Comparison of ENCODE assay signal across 19 cellular contexts in the genomic region with DNA sequence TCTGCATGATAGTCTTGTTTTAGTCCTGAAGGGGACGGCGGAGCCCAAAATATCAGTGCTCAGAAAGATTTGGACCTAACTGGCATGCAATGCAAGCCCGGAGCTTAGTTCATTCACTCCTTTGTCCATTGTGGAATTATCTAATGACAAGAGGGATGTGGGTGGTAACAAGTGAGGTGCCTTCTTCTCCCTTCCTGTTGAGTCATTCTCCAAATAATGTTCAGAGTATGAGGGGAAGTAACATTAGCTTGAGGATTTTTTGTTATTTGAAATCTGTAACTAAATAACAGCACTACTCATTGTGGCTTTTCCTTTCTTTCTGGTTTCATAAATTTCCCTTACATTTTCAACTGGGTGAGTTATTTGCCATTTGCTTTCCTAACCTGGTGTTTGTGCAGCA.
DNase-seq lines count a peak whose midpoint lies in the region; ATAC-seq and TF ChIP-seq lines count a peak whose summit lies in the region.
"Had no signal": no experiment of that assay in that cellular context is flagged by ENCODE, and none has a peak within 500 bp of the region (broad histone marks: within the 10 kb centered on the region; RNA-seq: fewer than 3 reads in every experiment).

No MANE protein-coding gene starts in this region.

- H3K4me3 ChIP-seq in ACC112 (ENCODE audit: low read depth, low read length) (peak overlapping the region; percentile 61), astrocyte of the spinal cord (ENCODE audit: low read depth, low read length) (no peak overlapping the region)

- H3K36me3 ChIP-seq in ACC112 (ENCODE audit: insufficient read depth, low read length): no peaks in the 10 kb centered on the region

- no peak overlapping the region for H3T11ph ChIP-seq in H9 (ENCODE audit: low read length)

- H4K5ac ChIP-seq in H9 (ENCODE audit: insufficient read length, low read depth, low read length): no peak overlapping the region

- H4K91ac ChIP-seq in H9 (ENCODE audit: insufficient read length, low read depth, low read length): no peak overlapping the region

- H2BK12ac ChIP-seq in H9 (ENCODE audit: insufficient read length, low read depth, low read length): no peak overlapping the region

- H3K4me1 Mint-ChIP-seq in H9: peaks cover 7% of the 10 kb centered on the region in 2 experiments; a peak in 3 of 4 replicates

- no peak overlapping the region for H3K14ac ChIP-seq in H9 (ENCODE audit: insufficient read depth, low read length)

- H3K4ac ChIP-seq in H9 (ENCODE audit: low read depth, low read length): no peak overlapping the region

- no peak overlapping the region for H3K23ac ChIP-seq in H9 (ENCODE audit: insufficient read length, low read depth, low read length)

- no peak overlapping the region for H3K56ac ChIP-seq in H9 (ENCODE audit: insufficient read length, low read depth, low read length)

- no peaks in the 10 kb centered on the region for H3K27me3 Mint-ChIP-seq in H9 (ENCODE audit: low read depth)

- no peaks in the 10 kb centered on the region for H3K9me3 ChIP-seq in H9 (ENCODE audit: control insufficient read depth, low read depth, low read length)

- H3K18ac ChIP-seq in H9 (ENCODE audit: insufficient read length, low read depth, low read length): no peak overlapping the region

- no peak overlapping the region for H3K9ac ChIP-seq in H9 (ENCODE audit: extremely low read depth, insufficient read length, low read length)

- no peak overlapping the region for H3K4me3 Mint-ChIP-seq in H9
- H3K4me3 Mint-ChIP-seq: effector memory CD8-positive, alpha-beta T cell had no signal

- no peaks in the 10 kb centered on the region for H3K79me1 ChIP-seq in H9 (ENCODE audit: insufficient read depth, low read depth, low read length, poor library complexity, severe bottlenecking)

- H3K9me3 Mint-ChIP-seq in H9: no peaks in the 10 kb centered on the region

- DNase-seq in H9 (no peak), astrocyte of the spinal cord (ENCODE audit: low read depth, low spot score) (peak; percentile 54), left ventricle myocardium superior (no peak), NCI-H2196 treated with DMSO at 0.1 percent for 48 hours (lab: John Stamatoyannopoulos, UW; ENCODE audit: unreplicated experiment) (no peak)
- DNase-seq: activated CD4-positive, alpha-beta T cell treated with anti-CD3 and anti-CD28 coated beads for 1 hour; activated T-cell treated with anti-CD3 and anti-CD28 coated beads, Interleukin-2, amount 50 U/mL, for 1 hour; amygdala; effector memory CD8-positive, alpha-beta T cell; GF-D8; midbrain; NCI-H1417 treated with DMSO at 0.1 percent for 48 hours; NCI-H774; posterior cingulate gyrus; SW 1271 had no signal

- H3K27ac ChIP-seq in ACC112 (ENCODE audit: low read depth, low read length): peak overlapping the region; percentile 28
- no peak overlapping the region for H3K27ac ChIP-seq in H9 (ENCODE audit: insufficient read length, low read depth, low read length)

- no peak overlapping the region for H3K27ac Mint-ChIP-seq in H9
- H3K27ac Mint-ChIP-seq: effector memory CD8-positive, alpha-beta T cell had no signal

- H3K79me2 ChIP-seq in ACC112 (ENCODE audit: control insufficient read depth, insufficient read depth, low read length, unreplicated experiment) (no peaks in the 10 kb centered on the region), H9 (ENCODE audit: insufficient read depth, low read length) (no peaks in the 10 kb centered on the region)

- H3K27me3 ChIP-seq in ACC112 (ENCODE audit: insufficient read depth, low read length): no peaks in the 10 kb centered on the region
- no peaks in the 10 kb centered on the region for H3K27me3 ChIP-seq in H9 (ENCODE audit: insufficient read depth, low read length)

- H3K4me2 ChIP-seq in H9 (ENCODE audit: insufficient read depth, insufficient read length, low read length): no peak overlapping the region

- H2BK20ac ChIP-seq in H9 (ENCODE audit: low read depth, low read length, poor library complexity, severe bottlenecking): no peak overlapping the region

- H3K4me1 ChIP-seq in ACC112 (ENCODE audit: control insufficient read depth, insufficient read depth, low read length, unreplicated experiment) (peaks cover 28% of the 10 kb centered on the region), H9 (ENCODE audit: insufficient read depth, low read length) (no peaks in the 10 kb centered on the region)

- TF ChIP-seq CTCF in H9 (conservative IDR thresholded peaks at IDR 0.05): no peak
- TF ChIP-seq CTCF in astrocyte of the spinal cord (IDR thresholded peaks at IDR 0.05; ENCODE audit: low read depth, low read length): no peak

- no peak overlapping the region for H2BK120ac ChIP-seq in H9 (ENCODE audit: low read depth, low read length, poor library complexity, severe bottlenecking)

- WGBS in H9 (ENCODE audit: extremely low coverage, insufficient read length, low lambda C conversion rate): no CpG with 5 or more reads among the region's 3 CpGs

- H2BK5ac ChIP-seq in H9 (ENCODE audit: insufficient read length, low read length): no peak overlapping the region

- no peaks in the 10 kb centered on the region for H3K23me2 ChIP-seq in H9 (ENCODE audit: insufficient read length, low read depth, low read length, poor library complexity, severe bottlenecking)

- H4K8ac ChIP-seq in H9 (replicated peaks; ENCODE audit: insufficient read length, low read depth, low read length): no peak overlapping the region

- ATAC-seq in left ventricle myocardium superior (peak; percentile 62), GM19324 (IDR thresholded peaks at IDR 0.05; ENCODE audit: low FRiP score, unreplicated experiment) (no peak), HG02870 (IDR thresholded peaks at IDR 0.05; ENCODE audit: unreplicated experiment) (no peak), HG03432 (IDR thresholded peaks at IDR 0.05; ENCODE audit: unreplicated experiment) (no peak)
- ATAC-seq: effector memory CD8-positive, alpha-beta T cell; HCT116 had no signal

- intact Hi-C loops in left ventricle myocardium superior (cut with micrococcal nuclease): no loop called here

- no peaks in the 10 kb centered on the region for H4K20me1 ChIP-seq in H9 (ENCODE audit: control insufficient read depth, insufficient read depth, insufficient read length)

- no peaks in the 10 kb centered on the region for H3K36me3 Mint-ChIP-seq in H9 (ENCODE audit: insufficient read depth in 1 of 3, low read depth in 3 of 3)

- in situ Hi-C loops in astrocyte of the spinal cord (cut with HindIII; ENCODE audit: low sequenced_read_pairs): no loop called here

- H2BK15ac ChIP-seq in H9 (ENCODE audit: low read depth, low read length): no peak overlapping the region

- no peak overlapping the region for H2AFZ ChIP-seq in ACC112 (ENCODE audit: low read length, unreplicated experiment)
- H2AFZ ChIP-seq in H9 (ENCODE audit: low read length): peak overlapping the region; percentile 59

- H2AK5ac ChIP-seq in H9 (ENCODE audit: insufficient read length, low read length): no peak overlapping the region
